In the genomic region with DNA sequence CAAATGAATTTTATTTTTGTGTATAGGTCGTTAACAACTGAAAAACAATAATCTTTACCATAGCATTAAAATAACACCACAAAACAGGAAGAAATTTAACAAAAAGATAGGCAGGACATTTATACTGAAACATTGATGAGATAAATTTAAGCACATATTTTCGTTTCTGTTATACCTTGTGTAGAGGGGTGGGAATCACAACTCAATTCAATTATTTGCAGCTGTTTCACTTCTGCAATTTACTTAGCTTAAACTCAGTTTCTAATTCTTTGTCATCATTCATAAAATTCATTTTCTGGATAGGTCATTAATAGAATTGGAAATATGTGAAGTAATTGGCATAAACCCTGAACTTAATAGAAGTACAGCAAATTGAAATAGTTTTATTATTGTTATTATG, we compare ENCODE assay signal across 14 cellular contexts. TPM values are rescaled to one million over a fixed set of nuclear protein-coding genes. Genes with fewer than 3 reads are reported as not detected.
DNase-seq lines count a peak whose midpoint lies in the region; ATAC-seq and TF ChIP-seq lines count a peak whose summit lies in the region.
"Had no signal": no experiment of that assay in that cellular context is flagged by ENCODE, and none has a peak within 500 bp of the region (broad histone marks: within the 10 kb centered on the region; RNA-seq: fewer than 3 reads in every experiment).

No MANE protein-coding gene starts in this region.

- no peak overlapping the region for H3K4me3 Mint-ChIP-seq in chondrocyte (ENCODE audit: unreplicated experiment)
- H3K4me3 Mint-ChIP-seq: activated CD8-positive, alpha-beta memory T cell treated with anti-CD3 and anti-CD28 coated beads, Interleukin-2, amount 10 ng/mL, durations not matched to agents 7 days and 5 days; dendritic cell treated with granulocyte-macrophage colony-stimulating factor and Interleukin-4, amounts not matched to agents 40 ng/mL and 50 ng/mL, for 4 days had no signal

- in situ Hi-C loops in GM13977 (cut with MboI; ENCODE audit: low pct_unique_long_range_greater_than_20kb, low sequenced_read_pairs, unreplicated experiment), result no loop called here

- ATAC-seq in GM19452 (IDR thresholded peaks at IDR 0.05; ENCODE audit: unreplicated experiment) (peak; percentile 85), HG02840 (IDR thresholded peaks at IDR 0.05; ENCODE audit: low FRiP score, unreplicated experiment) (peak; percentile 67), HG03457 (IDR thresholded peaks at IDR 0.05; ENCODE audit: unreplicated experiment) (peak; percentile 83)
- ATAC-seq: activated CD8-positive, alpha-beta memory T cell treated with anti-CD3 and anti-CD28 coated beads, Interleukin-2, amount 10 ng/mL, durations not matched to agents 7 days and 5 days had no signal

- H3K27me3 Mint-ChIP-seq in chondrocyte (ENCODE audit: low read depth), result peaks cover 2% of the 10 kb centered on the region

- H3K4me1 Mint-ChIP-seq in chondrocyte (ENCODE audit: low read depth), result no peaks in the 10 kb centered on the region
- H3K4me1 Mint-ChIP-seq: activated CD8-positive, alpha-beta memory T cell treated with anti-CD3 and anti-CD28 coated beads, Interleukin-2, amount 10 ng/mL, durations not matched to agents 7 days and 5 days had no signal

- DNase-seq in GM13977 (ENCODE audit: low spot score) (peak; percentile 8), activated T-cell treated with anti-CD3 and anti-CD28 coated beads for 4 hours (no peak), chondrocyte (ENCODE audit: low spot score) (no peak), iPS-NIHi7 (ENCODE audit: extremely low spot score) (no peak), ureter (ENCODE audit: low spot score) (no peak)
- DNase-seq: activated CD8-positive, alpha-beta memory T cell treated with anti-CD3 and anti-CD28 coated beads, Interleukin-2, amount 10 ng/mL, durations not matched to agents 7 days and 5 days; midbrain; RPMI8226 had no signal

- peaks cover 21% of the 10 kb centered on the region for H3K9me3 Mint-ChIP-seq in chondrocyte (ENCODE audit: low read depth)
- H3K9me3 Mint-ChIP-seq: dendritic cell treated with granulocyte-macrophage colony-stimulating factor and Interleukin-4, amounts not matched to agents 40 ng/mL and 50 ng/mL, for 4 days had no signal

- H3K36me3 Mint-ChIP-seq in chondrocyte (ENCODE audit: low read depth), result no peaks in the 10 kb centered on the region
- H3K36me3 Mint-ChIP-seq: activated CD8-positive, alpha-beta memory T cell treated with anti-CD3 and anti-CD28 coated beads, Interleukin-2, amount 10 ng/mL, durations not matched to agents 7 days and 5 days had no signal

- no peak for TF ChIP-seq CTCF in GM13977 (IDR thresholded peaks at IDR 0.05; ENCODE audit: extremely low read depth, insufficient read depth, missing control alignments)
- no peak for TF ChIP-seq CTCF in chondrocyte (IDR thresholded peaks at IDR 0.05)

- H3K27ac Mint-ChIP-seq in chondrocyte (ENCODE audit: unreplicated experiment), result no peak overlapping the region
- H3K27ac Mint-ChIP-seq: activated CD8-positive, alpha-beta memory T cell treated with anti-CD3 and anti-CD28 coated beads, Interleukin-2, amount 10 ng/mL, durations not matched to agents 7 days and 5 days; dendritic cell treated with granulocyte-macrophage colony-stimulating factor and Interleukin-4, amounts not matched to agents 40 ng/mL and 50 ng/mL, for 4 days had no signal

RNA-seq across cellular contexts. Expression of gene TP63, which starts 42.3 kb away (rescaled TPM):
- 0.46 TPM in 1 of 3 replicates, not detected in the others for total RNA-seq in chondrocyte
- total RNA-seq in ureter, result 133 TPM
- total RNA-seq: fibroblast of lung, HT-29 had no signal

Comparison
In these comparisons a context has a peak if more than half of its experiments do, and no peak if none do; other contexts are left out.
1. RNA of gene TP63, which starts 42.3 kb away (total RNA-seq): 133 TPM in ureter (single experiment); 0.46 TPM in chondrocyte; every median in the first group is over 10 times any median in the second.
2. Peak in every context shown above with its lines, with median percentiles within 50 percentile points of each other: ATAC-seq.